ENCODE assay signal across 2 cellular contexts in genomic region chr11:46594785-46595184, GRCh38.
TF ChIP-seq lines count a peak whose summit lies in the region.

No MANE protein-coding gene starts in this region.

TF ChIP-seq in HCT116, 20 proteins besides CTCF, POLR2A, EP300 and RAD21 (continued from another document):
- TF ChIP-seq ZBTB33 (IDR thresholded peaks at IDR 0.05; ENCODE audit: extremely low read depth, insufficient replicate concordance, low read length) (no peak), EZH2 (IDR thresholded peaks at IDR 0.05) (no peak)
TF ChIP-seq in HCT116: peak in this region for 0.

TF ChIP-seq in neural cell, 6 proteins besides CTCF, POLR2A, EP300 and RAD21 (continued from another document):
- TF ChIP-seq, protein P1, sequence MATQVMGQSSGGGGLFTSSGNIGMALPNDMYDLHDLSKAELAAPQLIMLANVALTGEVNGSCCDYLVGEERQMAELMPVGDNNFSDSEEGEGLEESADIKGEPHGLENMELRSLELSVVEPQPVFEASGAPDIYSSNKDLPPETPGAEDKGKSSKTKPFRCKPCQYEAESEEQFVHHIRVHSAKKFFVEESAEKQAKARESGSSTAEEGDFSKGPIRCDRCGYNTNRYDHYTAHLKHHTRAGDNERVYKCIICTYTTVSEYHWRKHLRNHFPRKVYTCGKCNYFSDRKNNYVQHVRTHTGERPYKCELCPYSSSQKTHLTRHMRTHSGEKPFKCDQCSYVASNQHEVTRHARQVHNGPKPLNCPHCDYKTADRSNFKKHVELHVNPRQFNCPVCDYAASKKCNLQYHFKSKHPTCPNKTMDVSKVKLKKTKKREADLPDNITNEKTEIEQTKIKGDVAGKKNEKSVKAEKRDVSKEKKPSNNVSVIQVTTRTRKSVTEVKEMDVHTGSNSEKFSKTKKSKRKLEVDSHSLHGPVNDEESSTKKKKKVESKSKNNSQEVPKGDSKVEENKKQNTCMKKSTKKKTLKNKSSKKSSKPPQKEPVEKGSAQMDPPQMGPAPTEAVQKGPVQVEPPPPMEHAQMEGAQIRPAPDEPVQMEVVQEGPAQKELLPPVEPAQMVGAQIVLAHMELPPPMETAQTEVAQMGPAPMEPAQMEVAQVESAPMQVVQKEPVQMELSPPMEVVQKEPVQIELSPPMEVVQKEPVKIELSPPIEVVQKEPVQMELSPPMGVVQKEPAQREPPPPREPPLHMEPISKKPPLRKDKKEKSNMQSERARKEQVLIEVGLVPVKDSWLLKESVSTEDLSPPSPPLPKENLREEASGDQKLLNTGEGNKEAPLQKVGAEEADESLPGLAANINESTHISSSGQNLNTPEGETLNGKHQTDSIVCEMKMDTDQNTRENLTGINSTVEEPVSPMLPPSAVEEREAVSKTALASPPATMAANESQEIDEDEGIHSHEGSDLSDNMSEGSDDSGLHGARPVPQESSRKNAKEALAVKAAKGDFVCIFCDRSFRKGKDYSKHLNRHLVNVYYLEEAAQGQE (IDR thresholded peaks at IDR 0.05; ENCODE audit: borderline replicate concordance), result no peak
